In genomic region chr20:37970856-37971245, GRCh38 we compare ENCODE assay signal across 24 cellular contexts.
"Had no signal": no experiment of that assay in that cellular context is flagged by ENCODE, and none has a peak within 500 bp of the region (broad histone marks: within the 10 kb centered on the region; RNA-seq: fewer than 3 reads in every experiment).

No MANE protein-coding gene starts in this region.

- H3K27ac ChIP-seq: breast epithelium, SJCRH30, VCaP had no signal

- H3K4me1 ChIP-seq: breast epithelium had no signal

- H3K27ac Mint-ChIP-seq: activated CD4-positive, alpha-beta memory T cell treated with anti-CD3 and anti-CD28 coated beads for 36 hours; activated CD4-positive, alpha-beta T cell treated with anti-CD3 and anti-CD28 coated beads, Interleukin-2, amount 10 ng/mL, durations not matched to agents 7 days and 5 days; activated naive CD4-positive, alpha-beta T cell treated with anti-CD3 and anti-CD28 coated beads, Interleukin-2, amount 50 U/mL, for 24 hours; activated T-cell treated with anti-CD3 and anti-CD28 coated beads, Interleukin-2, amount 50 U/mL, for 24 hours; activated T-helper 1 cell treated with anti-CD3 and anti-CD28 coated beads, Interleukin-12 subunit alpha, Interleukin-12 subunit beta, Interleukin-2, Interleukin-4 antibody, amounts not matched to agents 30 ng/mL and 10 ng/mL and 1 ng/mL, durations not matched to agents 14 hours and 24 hours and 36 hours had no signal

- H3K27me3 Mint-ChIP-seq: activated CD4-positive, alpha-beta memory T cell treated with anti-CD3 and anti-CD28 coated beads for 36 hours; activated naive CD4-positive, alpha-beta T cell treated with anti-CD3 and anti-CD28 coated beads, Interleukin-2, amount 50 U/mL, for 24 hours had no signal

- H3K4me3 Mint-ChIP-seq: activated CD4-positive, alpha-beta memory T cell treated with anti-CD3 and anti-CD28 coated beads for 36 hours; activated CD4-positive, alpha-beta T cell treated with anti-CD3 and anti-CD28 coated beads, Interleukin-2, amount 10 ng/mL, durations not matched to agents 7 days and 5 days; activated naive CD4-positive, alpha-beta T cell treated with anti-CD3 and anti-CD28 coated beads, Interleukin-2, amount 50 U/mL, for 24 hours; activated T-cell treated with anti-CD3 and anti-CD28 coated beads, Interleukin-2, amount 50 U/mL, for 24 hours; activated T-helper 1 cell treated with anti-CD3 and anti-CD28 coated beads, Interleukin-12 subunit alpha, Interleukin-12 subunit beta, Interleukin-2, Interleukin-4 antibody, amounts not matched to agents 30 ng/mL and 10 ng/mL and 1 ng/mL, durations not matched to agents 14 hours and 24 hours and 36 hours had no signal

- H3K9ac ChIP-seq: SK-N-SH had no signal

- H3K4me1 Mint-ChIP-seq: activated CD4-positive, alpha-beta T cell treated with anti-CD3 and anti-CD28 coated beads, Interleukin-2, amount 10 ng/mL, durations not matched to agents 7 days and 5 days; activated naive CD4-positive, alpha-beta T cell treated with anti-CD3 and anti-CD28 coated beads, Interleukin-2, amount 50 U/mL, for 24 hours had no signal

- H3K9me3 ChIP-seq: SK-N-SH had no signal

- H3K4me2 ChIP-seq: SK-N-SH had no signal

- H3K4me3 ChIP-seq: breast epithelium, SJCRH30 had no signal

- H3K27me3 ChIP-seq: breast epithelium, SJCRH30 had no signal

- H3K36me3 ChIP-seq: breast epithelium, SJCRH30 had no signal

- H3K9me2 ChIP-seq: SK-N-SH had no signal

- DNase-seq: activated CD4-positive, alpha-beta memory T cell treated with anti-CD3 and anti-CD28 coated beads for 36 hours; activated CD4-positive, alpha-beta T cell treated with anti-CD3 and anti-CD28 coated beads, Interleukin-2, amount 10 ng/mL, durations not matched to agents 7 days and 5 days; activated CD4-positive, CD25-positive, alpha-beta regulatory T cell; activated effector memory CD4-positive, alpha-beta T cell treated with Interleukin-2 at 50 U/mL for 16 hours; activated naive CD4-positive, alpha-beta T cell; activated T-cell treated with anti-CD3 and anti-CD28 coated beads, Interleukin-2, amount 50 U/mL, for 24 hours; aorta; MM.1S; NCI-H1105; NCI-H1436; NCI-H1694 treated with DMSO at 0.1 percent for 48 hours; NCI-H2029 treated with DMSO at 0.1 percent for 48 hours; NCI-H345; NCI-H510A; NCI-H526 treated with DMSO at 0.1 percent for 48 hours; NCI-H82; Right ventricle myocardium superior; SJCRH30; SK-N-SH; T-helper 1 cell had no signal
